Comparison of ENCODE assay signal across 21 cellular contexts in the genomic region with DNA sequence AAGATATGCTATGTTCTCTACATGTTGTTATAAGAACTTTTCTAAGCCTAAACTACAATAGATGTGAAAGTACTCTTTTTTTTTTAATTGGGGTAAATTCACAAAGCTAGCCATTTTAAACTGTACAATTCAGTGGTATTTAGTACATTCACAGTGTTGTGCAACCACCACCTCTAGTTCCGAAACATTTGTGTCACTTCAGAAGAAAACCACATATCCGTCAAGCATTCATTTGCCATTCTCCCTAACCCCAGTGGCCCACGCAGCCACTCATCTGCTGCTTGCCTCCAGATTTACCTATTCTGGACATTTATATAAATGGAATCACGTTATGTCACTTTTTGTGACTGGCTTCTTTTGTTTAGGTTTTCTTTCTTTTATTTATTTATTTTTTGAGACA.
"Had no signal": no experiment of that assay in that cellular context is flagged by ENCODE, and none has a peak within 500 bp of the region (broad histone marks: within the 10 kb centered on the region; RNA-seq: fewer than 3 reads in every experiment).

No MANE protein-coding gene starts in this region.

- H3K4me3 Mint-ChIP-seq: endodermal cell; natural killer cell treated with Interleukin-12 subunit alpha and Interleukin-12 subunit beta and Interleukin-15 and Interleukin-18, amount 100 ng/mL, for 72 hours; neural progenitor cell; stimulated activated memory B cell treated with anti-CD40 and anti-IgM and Interleukin-4, amounts not matched to agents 10 μg/mL and 1 μg/mL and 100 μg/mL, for 72 hours; stimulated activated naive CD8-positive, alpha-beta T cell treated with anti-CD3 and anti-CD28 coated beads, Interleukin-15, Interleukin-2, amounts not matched to agents 100 ng/mL and 50 ng/mL, for 24 hours had no signal

- H3K36me3 ChIP-seq: neural progenitor cell, ovary had no signal

- H3K4me2 ChIP-seq: neural progenitor cell had no signal

- H3K27me3 ChIP-seq: foreskin keratinocyte, neural progenitor cell, ovary, testis, tibial nerve, upper lobe of right lung, vagina had no signal

- H3K27me3 Mint-ChIP-seq: natural killer cell treated with Interleukin-12 subunit alpha and Interleukin-12 subunit beta and Interleukin-15 and Interleukin-18, amount 100 ng/mL, for 72 hours; stimulated activated memory B cell treated with anti-CD40 and anti-IgM and Interleukin-4, amounts not matched to agents 10 μg/mL and 1 μg/mL and 100 μg/mL, for 72 hours; stimulated activated naive CD8-positive, alpha-beta T cell treated with anti-CD3 and anti-CD28 coated beads, Interleukin-15, Interleukin-2, amounts not matched to agents 100 ng/mL and 50 ng/mL, for 24 hours had no signal

- H3K4me1 ChIP-seq: foreskin keratinocyte, neural progenitor cell, testis, tibial nerve, upper lobe of right lung, vagina had no signal

- H2AFZ ChIP-seq: neural progenitor cell had no signal

- DNase-seq: effector CD4-positive, alpha-beta T cell; endodermal cell; erythroblast; foreskin keratinocyte; left colon; left ventricle myocardium superior; mesenchymal stem cell; midbrain; nucleus accumbens; ovary; right cardiac atrium; stimulated activated CD4-positive, alpha-beta T cell treated with anti-CD3 and anti-CD28 coated beads, Interleukin-4, amount 100 ng/mL, for 24 hours; testis; upper lobe of right lung had no signal

- H3K9ac ChIP-seq: neural progenitor cell had no signal

- H3K4me1 Mint-ChIP-seq: endodermal cell; neural progenitor cell; stimulated activated memory B cell treated with anti-CD40 and anti-IgM and Interleukin-4, amounts not matched to agents 10 μg/mL and 1 μg/mL and 100 μg/mL, for 72 hours had no signal

- H3K27ac ChIP-seq: foreskin keratinocyte, neural progenitor cell, ovary, testis, tibial nerve, upper lobe of right lung, vagina had no signal

- H3K9me3 Mint-ChIP-seq: endodermal cell; natural killer cell treated with Interleukin-12 subunit alpha and Interleukin-12 subunit beta and Interleukin-15 and Interleukin-18, amount 100 ng/mL, for 72 hours; neural progenitor cell; stimulated activated memory B cell treated with anti-CD40 and anti-IgM and Interleukin-4, amounts not matched to agents 10 μg/mL and 1 μg/mL and 100 μg/mL, for 72 hours; stimulated activated naive CD8-positive, alpha-beta T cell treated with anti-CD3 and anti-CD28 coated beads, Interleukin-15, Interleukin-2, amounts not matched to agents 100 ng/mL and 50 ng/mL, for 24 hours had no signal

- H3K9me3 ChIP-seq: ovary, testis, tibial nerve, upper lobe of right lung, vagina had no signal

- ATAC-seq: foreskin keratinocyte; left colon; left ventricle myocardium superior; natural killer cell treated with Interleukin-12 subunit alpha and Interleukin-12 subunit beta and Interleukin-15 and Interleukin-18, amount 100 ng/mL, for 72 hours; right cardiac atrium; stimulated activated memory B cell treated with anti-CD40 and anti-IgM and Interleukin-4, amounts not matched to agents 10 μg/mL and 1 μg/mL and 100 μg/mL, for 72 hours; upper lobe of right lung had no signal

- H3K27ac Mint-ChIP-seq: endodermal cell; natural killer cell treated with Interleukin-12 subunit alpha and Interleukin-12 subunit beta and Interleukin-15 and Interleukin-18, amount 100 ng/mL, for 72 hours; neural progenitor cell; stimulated activated memory B cell treated with anti-CD40 and anti-IgM and Interleukin-4, amounts not matched to agents 10 μg/mL and 1 μg/mL and 100 μg/mL, for 72 hours; stimulated activated naive CD8-positive, alpha-beta T cell treated with anti-CD3 and anti-CD28 coated beads, Interleukin-15, Interleukin-2, amounts not matched to agents 100 ng/mL and 50 ng/mL, for 24 hours had no signal

- H3K4me3 ChIP-seq: lung, neural progenitor cell, ovary, testis, tibial nerve, upper lobe of right lung, vagina had no signal
